ENCODE assay signal across 15 cellular contexts in the genomic region with DNA sequence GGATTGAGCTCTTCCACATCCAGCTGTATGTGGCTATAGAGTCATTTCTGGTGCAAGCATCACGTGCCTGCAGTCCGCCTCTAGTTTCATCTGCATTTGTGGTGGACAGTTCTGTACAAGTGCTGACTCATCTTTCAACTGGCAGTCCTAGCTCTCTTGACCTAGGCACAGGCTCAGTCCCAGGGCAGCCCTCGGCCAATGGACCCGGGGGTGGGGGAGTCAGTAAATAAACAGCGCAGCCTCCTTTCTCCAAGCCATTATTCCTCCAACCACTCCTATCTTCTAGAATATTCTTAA. TPM values are rescaled to one million over a fixed set of nuclear protein-coding genes. Genes with fewer than 3 reads are reported as not detected.
DNase-seq lines count a peak whose midpoint lies in the region; ATAC-seq and TF ChIP-seq lines count a peak whose summit lies in the region.
"Had no signal": no experiment of that assay in that cellular context is flagged by ENCODE, and none has a peak within 500 bp of the region (broad histone marks: within the 10 kb centered on the region; RNA-seq: fewer than 3 reads in every experiment).

No MANE protein-coding gene starts in this region.

- H3F3A ChIP-seq in MM.1S (ENCODE audit: insufficient read depth, low read length), result peaks cover 7% of the 10 kb centered on the region; the same call in 1 of the 2 replicates

- no peaks in the 10 kb centered on the region for H3K36me3 ChIP-seq in MM.1S (replicated peaks; ENCODE audit: insufficient read depth, low read length)

- H3K9ac ChIP-seq in MM.1S (ENCODE audit: low read length), result no peak overlapping the region

- no peaks in the 10 kb centered on the region for H3K9me3 ChIP-seq in MM.1S (replicated peaks; ENCODE audit: insufficient read depth, low read length)

- H3K4me1 ChIP-seq in MM.1S (ENCODE audit: low read length), result peaks cover 43% of the 10 kb centered on the region

- H3K4me1 Mint-ChIP-seq in activated CD8-positive, alpha-beta memory T cell treated with anti-CD3 and anti-CD28 coated beads, Interleukin-2, amount 10 ng/mL, durations not matched to agents 7 days and 5 days, result no peaks in the 10 kb centered on the region

- no peaks in the 10 kb centered on the region for H3K79me2 ChIP-seq in MM.1S (ENCODE audit: low read length)

- CTCF ChIA-PET in activated CD8-positive, alpha-beta memory T cell treated with anti-CD3 and anti-CD28 coated beads, Interleukin-2, amount 10 ng/mL, durations not matched to agents 7 days and 5 days (lab: Charles Lee), result no interaction called here

- no peak overlapping the region for H2AFZ ChIP-seq in MM.1S (ENCODE audit: low read length)

- peak; percentile 84 for DNase-seq in EL
- DNase-seq in H4 (ENCODE audit: low spot score), result peak; percentile 75
- peak; percentile 64 for DNase-seq in MM.1S
- peak; percentile 54 for DNase-seq in fibroblast of gingiva (ENCODE audit: low read depth)
- DNase-seq in activated CD8-positive, alpha-beta memory T cell treated with anti-CD3 and anti-CD28 coated beads, Interleukin-2, amount 10 ng/mL, durations not matched to agents 7 days and 5 days, result no peak
- no peak for DNase-seq in SHP77 (lab: John Stamatoyannopoulos, UW)
- DNase-seq: anterior cingulate cortex; DMS79 treated with DMSO at 0.1 percent for 48 hours; effector memory CD4-positive, alpha-beta T cell; hypothalamus; mammary epithelial cell; posterior cingulate gyrus had no signal

- TF ChIP-seq CTCF in MM.1S (IDR thresholded peaks at IDR 0.05; ENCODE audit: low read length), result no peak

- H3K4me3 Mint-ChIP-seq in activated CD8-positive, alpha-beta memory T cell treated with anti-CD3 and anti-CD28 coated beads, Interleukin-2, amount 10 ng/mL, durations not matched to agents 7 days and 5 days, result no peak overlapping the region

- peak overlapping the region; percentile 66; the same call in 1 of the 2 replicates for H3K27ac ChIP-seq in MM.1S (ENCODE audit: low read length)
- H3K27ac ChIP-seq: VCaP had no signal

- H3K27me3 ChIP-seq in MM.1S (replicated peaks; ENCODE audit: insufficient read depth, low read length), result no peaks in the 10 kb centered on the region

- no peaks in the 10 kb centered on the region for H4K20me1 ChIP-seq in MM.1S (ENCODE audit: insufficient read depth, low read length)

- peaks cover 3% of the 10 kb centered on the region for H3K27me3 Mint-ChIP-seq in activated CD8-positive, alpha-beta memory T cell treated with anti-CD3 and anti-CD28 coated beads, Interleukin-2, amount 10 ng/mL, durations not matched to agents 7 days and 5 days

- H3K36me3 Mint-ChIP-seq in activated CD8-positive, alpha-beta memory T cell treated with anti-CD3 and anti-CD28 coated beads, Interleukin-2, amount 10 ng/mL, durations not matched to agents 7 days and 5 days, result no peaks in the 10 kb centered on the region

- H3K4me3 ChIP-seq in MM.1S (ENCODE audit: low read length), result no peak overlapping the region

- ATAC-seq in GM18858 (IDR thresholded peaks at IDR 0.05; ENCODE audit: unreplicated experiment) (no peak), GM21360 (IDR thresholded peaks at IDR 0.05; ENCODE audit: unreplicated experiment) (no peak)
- ATAC-seq in activated CD8-positive, alpha-beta memory T cell treated with anti-CD3 and anti-CD28 coated beads, Interleukin-2, amount 10 ng/mL, durations not matched to agents 7 days and 5 days, result no peak

- H3K27ac Mint-ChIP-seq in activated CD8-positive, alpha-beta memory T cell treated with anti-CD3 and anti-CD28 coated beads, Interleukin-2, amount 10 ng/mL, durations not matched to agents 7 days and 5 days, result no peak overlapping the region

- H3K9me3 Mint-ChIP-seq in activated CD8-positive, alpha-beta memory T cell treated with anti-CD3 and anti-CD28 coated beads, Interleukin-2, amount 10 ng/mL, durations not matched to agents 7 days and 5 days (ENCODE audit: low read depth), result no peaks in the 10 kb centered on the region

- peak overlapping the region; percentile 21; the same call in 1 of the 2 replicates for H3K4me2 ChIP-seq in MM.1S (ENCODE audit: low read depth, low read length)

- H3K9me2 ChIP-seq in MM.1S (replicated peaks; ENCODE audit: insufficient read depth, low read length), result no peaks in the 10 kb centered on the region

RNA-seq across cellular contexts. Expression of a gene that starts 41.8 kb away (rescaled TPM):
- 58.1 and 72.8 TPM in 2 replicates for total RNA-seq in H4 (2014; rRNA removed; shearing (Covaris generic))
- 1 to 10 TPM; 2.1 to 2.5 TPM for total RNA-seq in activated CD8-positive, alpha-beta memory T cell treated with anti-CD3 and anti-CD28 coated beads, Interleukin-2, amount 10 ng/mL, durations not matched to agents 7 days and 5 days

Comparison
In these comparisons a context has a peak if more than half of its experiments do, and no peak if none do; other contexts are left out.
1. DNase-seq: peak in EL (single experiment), H4 (single experiment), MM.1S (single experiment) and fibroblast of gingiva (single experiment); none in activated CD8-positive, alpha-beta memory T cell treated with anti-CD3 and anti-CD28 coated beads, Interleukin-2, amount 10 ng/mL, durations not matched to agents 7 days and 5 days (single experiment) and SHP77 (0 of 2).
2. RNA of a gene that starts 41.8 kb away (total RNA-seq): 58.1 to 72.8 TPM in H4; 2.1 to 2.5 TPM in activated CD8-positive, alpha-beta memory T cell treated with anti-CD3 and anti-CD28 coated beads, Interleukin-2, amount 10 ng/mL, durations not matched to agents 7 days and 5 days; every median in the first group is over 10 times any median in the second.